Comparison of ENCODE assay signal across 17 cellular contexts in genomic region chr18:45562567-45563479, GRCh38. TPM values are rescaled to one million over a fixed set of nuclear protein-coding genes. Genes with fewer than 3 reads are reported as not detected.
DNase-seq lines count a peak whose midpoint lies in the region; ATAC-seq and TF ChIP-seq lines count a peak whose summit lies in the region.
"Had no signal": no experiment of that assay in that cellular context is flagged by ENCODE, and none has a peak within 500 bp of the region (broad histone marks: within the 10 kb centered on the region; RNA-seq: fewer than 3 reads in every experiment).

No MANE protein-coding gene starts in this region.

- peak overlapping the region; percentile 63 for H3K27ac Mint-ChIP-seq in osteocyte (ENCODE audit: unreplicated experiment)
- H3K27ac Mint-ChIP-seq: activated naive CD4-positive, alpha-beta T cell treated with anti-CD3 and anti-CD28 coated beads, Interleukin-2, amount 10 ng/mL, durations not matched to agents 7 days and 5 days; neural progenitor cell had no signal

- H3K9me3 ChIP-seq in adrenal gland (replicated peaks in 1 of 3) (no peaks in the 10 kb centered on the region), left ventricle myocardium inferior (replicated peaks) (no peaks in the 10 kb centered on the region), upper lobe of left lung (no peaks in the 10 kb centered on the region)
- H3K9me3 ChIP-seq: SJCRH30 had no signal

- ATAC-seq in upper lobe of left lung (ENCODE audit: low FRiP score in 2 of 2) (no peak), GM18511 (IDR thresholded peaks at IDR 0.05; ENCODE audit: unreplicated experiment) (no peak), GM18520 (IDR thresholded peaks at IDR 0.05; ENCODE audit: unreplicated experiment) (no peak)

- H3K27me3 ChIP-seq in adrenal gland = no peaks in the 10 kb centered on the region
- peaks cover 12% of the 10 kb centered on the region for H3K27me3 ChIP-seq in left ventricle myocardium inferior (ENCODE audit: low read depth)
- no peaks in the 10 kb centered on the region for H3K27me3 ChIP-seq in upper lobe of left lung
- H3K27me3 ChIP-seq: neural progenitor cell, SJCRH30 had no signal

- H3K27me3 Mint-ChIP-seq in osteocyte (ENCODE audit: unreplicated experiment) = peaks cover 32% of the 10 kb centered on the region
- H3K27me3 Mint-ChIP-seq: brain had no signal

- DNase-seq in adrenal gland = peak in 6 of 7 donors; percentile 12 to 73 (median 34)
- DNase-seq in left ventricle myocardium inferior = peak; percentile 73
- DNase-seq in osteocyte (ENCODE audit: extremely low spot score, unreplicated experiment) = no peak
- DNase-seq in upper lobe of left lung = peak in 1 of 2 donors; percentile 13
- DNase-seq in GM10266 (ENCODE audit: extremely low spot score) = no peak
- no peak for DNase-seq in NCI-H446 (lab: John Stamatoyannopoulos, UW)
- DNase-seq: activated CD4-positive, alpha-beta T cell treated with anti-CD3 and anti-CD28 coated beads for 48 hours; activated naive CD4-positive, alpha-beta T cell treated with anti-CD3 and anti-CD28 coated beads, Interleukin-2, amount 10 ng/mL, durations not matched to agents 7 days and 5 days; NCI-H1105; SJCRH30; T-helper 9 cell had no signal

- H3K27ac ChIP-seq in adrenal gland = peak overlapping the region in 2 of 5 donors; percentile 62 to 73
- H3K27ac ChIP-seq in left ventricle myocardium inferior (replicated peaks) = peak overlapping the region; percentile 81
- H3K27ac ChIP-seq in upper lobe of left lung = peak overlapping the region in 3 of 4 donors; percentile 15 to 74 (median 65)
- H3K27ac ChIP-seq: KMS-11, neural progenitor cell, SJCRH30 had no signal

- no peaks in the 10 kb centered on the region for H3K9me3 Mint-ChIP-seq in osteocyte (ENCODE audit: unreplicated experiment)
- H3K9me3 Mint-ChIP-seq: activated naive CD4-positive, alpha-beta T cell treated with anti-CD3 and anti-CD28 coated beads, Interleukin-2, amount 10 ng/mL, durations not matched to agents 7 days and 5 days; neural progenitor cell had no signal

- H3K4me3 Mint-ChIP-seq in osteocyte (ENCODE audit: unreplicated experiment) = no peak overlapping the region
- H3K4me3 Mint-ChIP-seq: activated naive CD4-positive, alpha-beta T cell treated with anti-CD3 and anti-CD28 coated beads, Interleukin-2, amount 10 ng/mL, durations not matched to agents 7 days and 5 days; brain; neural progenitor cell had no signal

- no peak for TF ChIP-seq EP300 in upper lobe of left lung (IDR thresholded peaks at IDR 0.05)

- intact Hi-C loops in adrenal gland (cut with DNase I) = no loop called here
- intact Hi-C loops in left ventricle myocardium inferior (cut with micrococcal nuclease) = no loop called here

- TF ChIP-seq POLR2A in adrenal gland (IDR thresholded peaks at IDR 0.05) (no peak), upper lobe of left lung (IDR thresholded peaks at IDR 0.05) (no peak)

- TF ChIP-seq CTCF in adrenal gland (IDR thresholded peaks at IDR 0.05) (no peak), left ventricle myocardium inferior (IDR thresholded peaks at IDR 0.05; ENCODE audit: borderline replicate concordance) (no peak), osteocyte (IDR thresholded peaks at IDR 0.05) (no peak), upper lobe of left lung (IDR thresholded peaks at IDR 0.05) (no peak), GM10266 (IDR thresholded peaks at IDR 0.05; ENCODE audit: control insufficient read depth, insufficient read depth, low read depth, missing control alignments) (no peak)

- no peak overlapping the region for H3K4me3 ChIP-seq in adrenal gland
- no peak overlapping the region for H3K4me3 ChIP-seq in left ventricle myocardium inferior
- no peak overlapping the region for H3K4me3 ChIP-seq in upper lobe of left lung
- H3K4me3 ChIP-seq: neural progenitor cell, SJCRH30 had no signal

- no peaks in the 10 kb centered on the region for H3K36me3 Mint-ChIP-seq in osteocyte (ENCODE audit: unreplicated experiment)
- H3K36me3 Mint-ChIP-seq: activated naive CD4-positive, alpha-beta T cell treated with anti-CD3 and anti-CD28 coated beads, Interleukin-2, amount 10 ng/mL, durations not matched to agents 7 days and 5 days; brain; neural progenitor cell had no signal

- peaks cover 51% of the 10 kb centered on the region for H3K4me1 Mint-ChIP-seq in osteocyte (ENCODE audit: unreplicated experiment)
- H3K4me1 Mint-ChIP-seq: activated naive CD4-positive, alpha-beta T cell treated with anti-CD3 and anti-CD28 coated beads, Interleukin-2, amount 10 ng/mL, durations not matched to agents 7 days and 5 days had no signal

- H3K4me1 ChIP-seq in adrenal gland (replicated peaks in 1 of 2) = peaks cover 7 to 24% of the 10 kb centered on the region in 2 donors
- H3K4me1 ChIP-seq in left ventricle myocardium inferior = peaks cover 12% of the 10 kb centered on the region
- no peaks in the 10 kb centered on the region for H3K4me1 ChIP-seq in upper lobe of left lung
- H3K4me1 ChIP-seq: neural progenitor cell, SJCRH30 had no signal

- H3K36me3 ChIP-seq in adrenal gland (replicated peaks in 1 of 2) = no peaks in the 10 kb centered on the region
- no peaks in the 10 kb centered on the region for H3K36me3 ChIP-seq in left ventricle myocardium inferior
- no peaks in the 10 kb centered on the region for H3K36me3 ChIP-seq in upper lobe of left lung
- H3K36me3 ChIP-seq: neural progenitor cell, SJCRH30 had no signal

- WGBS in adrenal gland, 4 donors = 70 to 79% (median 75%) methylated on average over 11 of the region's 11 CpGs
- 67 to 72% methylated on average over 11 of the region's 11 CpGs for WGBS in upper lobe of left lung, 2 donors

RNA-seq across cellular contexts. Expression of gene SLC14A2, which starts 52.5 kb away (rescaled TPM):
- total RNA-seq in adrenal gland = 1 to 10 TPM in 5 of 8 donors, under 1 TPM in 3; 0.30 to 2.0 (median 1.5) TPM
- 1 to 10 TPM in 1 of 3 donors, under 1 TPM in 2; 0.24 to 6.6 (median 0.84) TPM for polyA plus RNA-seq in adrenal gland
- total RNA-seq in left ventricle myocardium inferior = 0.05 TPM
- total RNA-seq in osteocyte = not detected in 2 replicates
- under 1 TPM in 2 of 6 donors, not detected in 4; 0.10 to 0.29 TPM for total RNA-seq in upper lobe of left lung
- total RNA-seq: lung microvascular endothelial cell, SJCRH30 had no signal

Comparison
In these comparisons a context has a peak if more than half of its experiments do, and no peak if none do; other contexts are left out.
1. DNase-seq: peak in adrenal gland (6 of 7) and left ventricle myocardium inferior (single experiment); none in osteocyte (single experiment), GM10266 (single experiment) and NCI-H446 (0 of 2).